Comparison of ENCODE assay signal across 8 cellular contexts in genomic region chr14:51652168-51653095, GRCh38. TPM values are rescaled to one million over a fixed set of nuclear protein-coding genes. Genes with fewer than 3 reads are reported as not detected.
A peak's percentile ranks its signal among the peaks of the same experiment; 100 is the strongest.
DNase-seq lines count a peak whose midpoint lies in the region; ATAC-seq, FAIRE-seq and TF ChIP-seq lines count a peak whose summit lies in the region.

No MANE protein-coding gene starts in this region.

- no peaks in the 10 kb centered on the region for H3K27me3 ChIP-seq in sigmoid colon

- H3K36me3 ChIP-seq in sigmoid colon, result no peaks in the 10 kb centered on the region

- no peaks in the 10 kb centered on the region for H3K9me3 ChIP-seq in sigmoid colon

- no peak for TF ChIP-seq POLR2A in sigmoid colon (IDR thresholded peaks at IDR 0.05)

- TF ChIP-seq EP300 in sigmoid colon (IDR thresholded peaks at IDR 0.05), result no peak

- H3K27ac ChIP-seq in adipose tissue (ENCODE audit: low read depth, low read length), result peak overlapping the region; percentile 61
- peak overlapping the region; percentile 92 to 99 (median 96) for H3K27ac ChIP-seq in sigmoid colon

- peak overlapping the region; percentile 73 to 96 (median 88) for H3K4me3 ChIP-seq in sigmoid colon

- DNase-seq in NCI-H146 treated with DMSO at 0.1 percent for 48 hours (lab: John Stamatoyannopoulos, UW; ENCODE audit: unreplicated experiment) (peak; percentile 8), NCI-H146 (lab: John Stamatoyannopoulos, UW) (no peak), NCI-H345 (lab: John Stamatoyannopoulos, UW) (peak; percentile 70), hypothalamus (lab: John Stamatoyannopoulos, UW) (peak in 41 of 51 donors; percentile 11 to 80 (median 54)), sigmoid colon (peak; percentile 76), D721Med (ENCODE audit: insufficient read length, low spot score) (no peak)

- intact Hi-C loops in sigmoid colon (cut with DNase I), result loop anchor here (2.0 to 5.0 kb wide), 6 partner anchors 110 to 690 kb away; partner anchors contain the start of gene TMX1

- FAIRE-seq in D721Med (lab: Jason Lieb, UNC), result no peak

- ATAC-seq in HG02588 (IDR thresholded peaks at IDR 0.05; ENCODE audit: unreplicated experiment), result peak; percentile 38

- peaks cover 0 to 50% (median 29%) of the 10 kb centered on the region in 4 donors for H3K4me1 ChIP-seq in sigmoid colon

- 0% methylated on average over 56 to 75 of the region's 75 CpGs for WGBS in adipose tissue, 3 donors
- 0 to 1% methylated on average over 75 of the region's 75 CpGs for WGBS in sigmoid colon, 2 donors

- peak in 1 of 4 experiments; percentile 7 for TF ChIP-seq CTCF in sigmoid colon (IDR thresholded peaks at IDR 0.05)
- no peak for TF ChIP-seq CTCF in D721Med (IDR thresholded peaks at IDR 0.05; ENCODE audit: insufficient read depth, missing control alignments)

RNA-seq across cellular contexts. Expression of gene FRMD6, which starts 0.7 kb away (rescaled TPM):
- polyA plus RNA-seq in adipose tissue (10 to 100 TPM in 1 of 3 donors, 1 to 10 TPM in 2; 2.3 to 16.3 (median 5.2) TPM), sigmoid colon (1 to 10 TPM; 1.6 to 6.6 (median 4.0) TPM)
- total RNA-seq in sigmoid colon, result 10 to 100 TPM; 38.3 to 85.6 (median 49.6) TPM

Comparison
In these comparisons a context has a peak if more than half of its experiments do, and no peak if none do; other contexts are left out.
1. DNase-seq: peak in NCI-H146 treated with DMSO at 0.1 percent for 48 hours (single experiment), NCI-H345 (single experiment), hypothalamus (41 of 51) and sigmoid colon (single experiment); none in NCI-H146 (single experiment) and D721Med (single experiment).